ENCODE assay signal across 19 cellular contexts in genomic region chr16:81987121-81987520, GRCh38. TPM values are rescaled to one million over a fixed set of nuclear protein-coding genes. Genes with fewer than 3 reads are reported as not detected.
DNase-seq lines count a peak whose midpoint lies in the region; ATAC-seq and TF ChIP-seq lines count a peak whose summit lies in the region.
"Had no signal": no experiment of that assay in that cellular context is flagged by ENCODE, and none has a peak within 500 bp of the region (broad histone marks: within the 10 kb centered on the region; RNA-seq: fewer than 3 reads in every experiment).

No MANE protein-coding gene starts in this region.

- H3K4me1 ChIP-seq in GM23338 (ENCODE audit: insufficient read depth): 0 out of 2 replicates have a peak, but pooled peaks cover 3% of the 10 kb centered on the region
- H3K4me1 ChIP-seq in esophagus muscularis mucosa: no peaks in the 10 kb centered on the region
- H3K4me1 ChIP-seq: HAP-1 had no signal

- H3K4me2 ChIP-seq in GM23338: no peak overlapping the region

- no peak overlapping the region for H3K4me3 ChIP-seq in GM23338
- H3K4me3 ChIP-seq in esophagus muscularis mucosa: no peak overlapping the region
- H3K4me3 ChIP-seq: HAP-1 had no signal

- 80% methylated on average over 8 of the region's 8 CpGs for WGBS in esophagus muscularis mucosa

- no peaks in the 10 kb centered on the region for H3K79me2 ChIP-seq in GM23338 (replicated peaks; ENCODE audit: insufficient read depth)

- H4K20me1 ChIP-seq in GM23338 (replicated peaks; ENCODE audit: insufficient read depth): no peaks in the 10 kb centered on the region

- ATAC-seq in GM23338 (no peak), HG03175 (IDR thresholded peaks at IDR 0.05; ENCODE audit: unreplicated experiment) (no peak)
- ATAC-seq: CD8-positive, alpha-beta T cell had no signal

- no peaks in the 10 kb centered on the region for H3K36me3 ChIP-seq in GM23338 (ENCODE audit: insufficient read depth)
- H3K36me3 ChIP-seq in esophagus muscularis mucosa: no peaks in the 10 kb centered on the region
- H3K36me3 ChIP-seq: HAP-1 had no signal

- peaks cover 3% of the 10 kb centered on the region; the same call in 1 of the 3 replicates for H3K4me1 Mint-ChIP-seq in GM23338
- H3K4me1 Mint-ChIP-seq: CD4-positive, CD25-positive, alpha-beta regulatory T cell had no signal

- H3K36me3 Mint-ChIP-seq in GM23338 (ENCODE audit: low read depth): no peaks in the 10 kb centered on the region
- H3K36me3 Mint-ChIP-seq: CD4-positive, CD25-positive, alpha-beta regulatory T cell; CD8-positive, alpha-beta T cell had no signal

- H3K27me3 ChIP-seq in GM23338 (ENCODE audit: insufficient read depth) (no peaks in the 10 kb centered on the region), esophagus muscularis mucosa (no peaks in the 10 kb centered on the region)

- no peak overlapping the region for H3K27ac Mint-ChIP-seq in GM23338
- H3K27ac Mint-ChIP-seq: CD4-positive, CD25-positive, alpha-beta regulatory T cell; CD8-positive, alpha-beta T cell had no signal

- H3K4me3 Mint-ChIP-seq in GM23338: no peak overlapping the region
- H3K4me3 Mint-ChIP-seq: CD4-positive, CD25-positive, alpha-beta regulatory T cell; CD8-positive, alpha-beta T cell had no signal

- no peaks in the 10 kb centered on the region for H3F3A ChIP-seq in GM23338 (replicated peaks; ENCODE audit: low read depth)

- no peak for TF ChIP-seq CTCF in GM23338 (conservative IDR thresholded peaks at IDR 0.05; ENCODE audit: low read depth in 2 of 2)
- no peak for TF ChIP-seq CTCF in esophagus muscularis mucosa (IDR thresholded peaks at IDR 0.05)

- no peaks in the 10 kb centered on the region for H3K9me3 Mint-ChIP-seq in GM23338
- H3K9me3 Mint-ChIP-seq: CD8-positive, alpha-beta T cell had no signal

- DNase-seq in GM23338 (ENCODE audit: low spot score) (no peak), M059J (ENCODE audit: low read depth) (peak; percentile 60), RPMI7951 (ENCODE audit: low read depth) (peak; percentile 13), esophagus muscularis mucosa (ENCODE audit: extremely low spot score) (peak; percentile 34), D341Med (ENCODE audit: low spot score) (no peak), hypothalamus (lab: John Stamatoyannopoulos, UW) (no peak)
- DNase-seq in activated T-cell treated with anti-CD3 and anti-CD28 coated beads, Interleukin-2, amount 50 U/mL, for 1 hour: no peak
- DNase-seq: C1 segment of cervical spinal cord; CD4-positive, CD25-positive, alpha-beta regulatory T cell; CD8-positive, alpha-beta T cell; DMS53; DMS79 treated with DMSO at 0.1 percent for 48 hours; GF-D8; GOT3 had no signal

- H3K9me3 ChIP-seq in esophagus muscularis mucosa: no peaks in the 10 kb centered on the region
- H3K9me3 ChIP-seq: HAP-1 had no signal

- no peak overlapping the region for H3K27ac ChIP-seq in GM23338 (ENCODE audit: low read depth)
- H3K27ac ChIP-seq in esophagus muscularis mucosa (replicated peaks in 1 of 4): no peak overlapping the region

- TF ChIP-seq POLR2A in esophagus muscularis mucosa (IDR thresholded peaks at IDR 0.05; ENCODE audit: low read depth): no peak

- H3K9me2 ChIP-seq in GM23338 (ENCODE audit: insufficient read depth): 0 out of 2 replicates have a peak, but pooled peaks cover 3% of the 10 kb centered on the region

- intact Hi-C loops in esophagus muscularis mucosa (cut with DNase I): no loop called here

- TF ChIP-seq EP300 in esophagus muscularis mucosa (IDR thresholded peaks at IDR 0.05): no peak

- peaks cover 4% of the 10 kb centered on the region for H3K27me3 Mint-ChIP-seq in GM23338 (ENCODE audit: insufficient read depth, low read depth, poor library complexity)
- H3K27me3 Mint-ChIP-seq: CD4-positive, CD25-positive, alpha-beta regulatory T cell had no signal

- 0 out of 2 replicates have a peak overlapping the region, but pooled peaks have one; percentile 18 for H2AFZ ChIP-seq in GM23338

TF ChIP-seq in GM23338, 12 proteins besides CTCF, POLR2A, EP300 and RAD21:
- TF ChIP-seq REST (IDR thresholded peaks at IDR 0.05; ENCODE audit: unreplicated experiment) (no peak), EZH2phosphoT487 (IDR thresholded peaks at IDR 0.05; ENCODE audit: unreplicated experiment) (no peak), STAT1 (IDR thresholded peaks at IDR 0.05; ENCODE audit: unreplicated experiment) (no peak), ZNF331 (CRISPR knock-in tag; IDR thresholded peaks at IDR 0.05; ENCODE audit: low read depth) (no peak), POLR2AphosphoS5 (IDR thresholded peaks at IDR 0.05; ENCODE audit: low read depth) (no peak)
- TF ChIP-seq, protein P1, sequence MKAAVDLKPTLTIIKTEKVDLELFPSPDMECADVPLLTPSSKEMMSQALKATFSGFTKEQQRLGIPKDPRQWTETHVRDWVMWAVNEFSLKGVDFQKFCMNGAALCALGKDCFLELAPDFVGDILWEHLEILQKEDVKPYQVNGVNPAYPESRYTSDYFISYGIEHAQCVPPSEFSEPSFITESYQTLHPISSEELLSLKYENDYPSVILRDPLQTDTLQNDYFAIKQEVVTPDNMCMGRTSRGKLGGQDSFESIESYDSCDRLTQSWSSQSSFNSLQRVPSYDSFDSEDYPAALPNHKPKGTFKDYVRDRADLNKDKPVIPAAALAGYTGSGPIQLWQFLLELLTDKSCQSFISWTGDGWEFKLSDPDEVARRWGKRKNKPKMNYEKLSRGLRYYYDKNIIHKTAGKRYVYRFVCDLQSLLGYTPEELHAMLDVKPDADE (IDR thresholded peaks at IDR 0.05): no peak
TF ChIP-seq in GM23338: peak in this region for 0.

RNA-seq across cellular contexts. Expression of gene SDR42E1, which starts 24.1 kb away (rescaled TPM):
- total RNA-seq in GM23338 (2014; rRNA removed; shearing (Covaris generic)): 0.03 and 0.04 TPM in 2 replicates
- polyA plus RNA-seq in GM23338 (2016; fragmentation: Nextera tagmentation; extraction: Ambion mirVana): not detected in 2 replicates
- 0.64 and 1.3 TPM in 2 replicates for total RNA-seq in M059J (2014; rRNA removed; shearing (Covaris generic))
- 1.6 and 1.8 TPM in 2 replicates for total RNA-seq in RPMI7951 (2014; rRNA removed; shearing (Covaris generic))
- total RNA-seq in esophagus muscularis mucosa: 1 to 10 TPM in 2 of 4 donors, under 1 TPM in 2; 0.66 to 1.3 (median 1.00) TPM
- total RNA-seq: A673, G401 had no signal

RNA-seq across cellular contexts. Expression of gene HSD17B2, which starts 47.9 kb away (rescaled TPM):
- total RNA-seq in GM23338 (2014; rRNA removed; shearing (Covaris generic)): not detected in 2 replicates
- 0.03 and 0.29 TPM in 2 replicates for polyA plus RNA-seq in GM23338 (2016; fragmentation: Nextera tagmentation; extraction: Ambion mirVana)
- 16.0 and 28.0 TPM in 2 replicates for total RNA-seq in M059J (2014; rRNA removed; shearing (Covaris generic))
- total RNA-seq in RPMI7951 (2014; rRNA removed; shearing (Covaris generic)): 1.4 and 2.6 TPM in 2 replicates
- not detected for total RNA-seq in esophagus muscularis mucosa
- total RNA-seq: A172; CD4-positive, CD25-positive, alpha-beta regulatory T cell; CD8-positive, alpha-beta T cell had no signal

Comparison
In these comparisons a context has a peak if more than half of its experiments do, and no peak if none do; other contexts are left out.
1. DNase-seq: peak in M059J (single experiment), RPMI7951 (single experiment) and esophagus muscularis mucosa (single experiment); none in GM23338 (single experiment), D341Med (single experiment), hypothalamus (0 of 51) and activated T-cell treated with anti-CD3 and anti-CD28 coated beads, Interleukin-2, amount 50 U/mL, for 1 hour (single experiment).